In genomic region chr3:16072420-16073110, GRCh38 we compare ENCODE assay signal across 29 cellular contexts.
DNase-seq lines count a peak whose midpoint lies in the region; ATAC-seq, FAIRE-seq and TF ChIP-seq lines count a peak whose summit lies in the region.
"Had no signal": no experiment of that assay in that cellular context is flagged by ENCODE, and none has a peak within 500 bp of the region (broad histone marks: within the 10 kb centered on the region; RNA-seq: fewer than 3 reads in every experiment).

No MANE protein-coding gene starts in this region.

- DNase-seq in ELR (ENCODE audit: low read depth) (peak; percentile 84), PC-3 (peak; percentile 87), endothelial cell of umbilical vein (ENCODE audit: low read depth, low spot score) (no peak), left lung (no peak), GM19238 (ENCODE audit: insufficient read length, low spot score) (no peak), dedifferentiated amniotic fluid mesenchymal stem cell (ENCODE audit: extremely low spot score) (no peak)
- no peak for DNase-seq in activated CD4-positive, CD25-positive, alpha-beta regulatory T cell (lab: John Stamatoyannopoulos, UW)
- DNase-seq: activated CD4-positive, alpha-beta memory T cell treated with anti-CD3 and anti-CD28 coated beads, Interleukin-2, amount 10 ng/mL, durations not matched to agents 7 days and 5 days; activated CD8-positive, alpha-beta memory T cell treated with anti-CD3 and anti-CD28 coated beads, Interleukin-2, amount 50 U/mL, for 48 hours; activated naive CD4-positive, alpha-beta T cell treated with anti-CD3 and anti-CD28 coated beads, Interleukin-2, amount 10 ng/mL, durations not matched to agents 7 days and 5 days; adrenal gland; GDM1; glutamatergic neuron; islet precursor cell; midbrain; natural killer cell; NCI-H1092; NCI-H187; nucleus accumbens; sigmoid colon; stimulated activated CD4-positive, alpha-beta T cell treated with anti-CD3 and anti-CD28 coated beads, Interleukin-12 subunit alpha, Interleukin-12 subunit beta, amount 100 ng/mL, for 4 hours; stimulated activated CD4-positive, alpha-beta T cell treated with anti-CD3 and anti-CD28 coated beads, Interleukin-2, amount 100 ng/mL, for 48 hours; stomach; thyroid gland; uterus had no signal

- POLR2A ChIA-PET in PC-3 (lab: Charles Lee; ENCODE audit: unreplicated experiment) = no interaction called here
- POLR2A ChIA-PET in endothelial cell of umbilical vein (lab: Charles Lee) = no interaction called here

- H3K79me2 ChIP-seq in PC-3 (ENCODE audit: low read length) = no peaks in the 10 kb centered on the region
- no peaks in the 10 kb centered on the region for H3K79me2 ChIP-seq in endothelial cell of umbilical vein (ENCODE audit: control insufficient read depth, insufficient read depth, low read length)

- no peaks in the 10 kb centered on the region for H3K36me3 ChIP-seq in PC-3 (ENCODE audit: low read depth, low read length)
- no peaks in the 10 kb centered on the region for H3K36me3 ChIP-seq in endothelial cell of umbilical vein (ENCODE audit: control insufficient read depth in 2 of 2, extremely low read depth in 1 of 2, insufficient read depth in 2 of 2, low read length in 2 of 2)
- no peaks in the 10 kb centered on the region for H3K36me3 ChIP-seq in left lung
- H3K36me3 ChIP-seq: adrenal gland; BLaER1 treated with 17β-estradiol and CSF1 and Interleukin-3, amounts not matched to agents 10 nM and 100 nM; prostate gland; sigmoid colon; stomach; thyroid gland; uterus had no signal

- ATAC-seq in PC-3 (peak; percentile 59), left lung (peak; percentile 36)
- ATAC-seq: GM23338, natural killer cell, Right ventricle myocardium inferior had no signal

- CTCF ChIA-PET in PC-3 (lab: Charles Lee) = interaction anchor here (0.6 to 2.3 kb wide), 4 partner anchors 12 to 106 kb away, joined by 3 to 21 read pairs (median 8); no protein-coding TSS in a partner anchor
- CTCF ChIA-PET in endothelial cell of umbilical vein (lab: Charles Lee) = interaction anchor here (1.6 to 6.6 kb wide), 5 partner anchors 12 to 106 kb away, joined by 5 to 32 read pairs (median 8); no protein-coding TSS in a partner anchor

- no peaks in the 10 kb centered on the region for H3K9me3 ChIP-seq in PC-3 (ENCODE audit: low read length)
- peaks cover 3% of the 10 kb centered on the region for H3K9me3 ChIP-seq in endothelial cell of umbilical vein (replicated peaks; ENCODE audit: control insufficient read depth, insufficient read depth, low read length)
- peaks cover 0 to 6% of the 10 kb centered on the region in 2 donors for H3K9me3 ChIP-seq in left lung
- H3K9me3 ChIP-seq: adrenal gland, prostate gland, sigmoid colon, thyroid gland, uterus had no signal

- peak overlapping the region; percentile 40 for H3K9ac ChIP-seq in PC-3 (ENCODE audit: low read length)
- H3K9ac ChIP-seq in endothelial cell of umbilical vein (replicated peaks; ENCODE audit: extremely low read depth, insufficient read depth, low read length) = no peak overlapping the region
- H3K9ac ChIP-seq: BLaER1 treated with 17β-estradiol and CSF1 and Interleukin-3, amounts not matched to agents 10 nM and 100 nM had no signal

- no peaks in the 10 kb centered on the region for H3K27me3 ChIP-seq in PC-3 (ENCODE audit: low read length)
- no peaks in the 10 kb centered on the region for H3K27me3 ChIP-seq in endothelial cell of umbilical vein (ENCODE audit: control insufficient read depth in 2 of 2, insufficient read depth in 2 of 2, low read length in 2 of 2)
- no peaks in the 10 kb centered on the region for H3K27me3 ChIP-seq in left lung
- H3K27me3 ChIP-seq: adrenal gland; BLaER1 treated with 17β-estradiol and CSF1 and Interleukin-3, amounts not matched to agents 10 nM and 100 nM; sigmoid colon; stomach; thyroid gland; uterus had no signal

- peaks cover 19% of the 10 kb centered on the region for H3F3A ChIP-seq in PC-3 (ENCODE audit: low read length, unreplicated experiment)

- no peaks in the 10 kb centered on the region for H3K9me1 ChIP-seq in endothelial cell of umbilical vein (replicated peaks; ENCODE audit: control insufficient read depth, extremely low read depth, insufficient read depth, low read length)

- no peak overlapping the region for H3K4me3 ChIP-seq in PC-3 (ENCODE audit: low read length)
- no peak overlapping the region for H3K4me3 ChIP-seq in endothelial cell of umbilical vein (replicated peaks in 1 of 3; ENCODE audit: insufficient read depth in 1 of 3, low read depth in 1 of 3, low read length in 3 of 3)
- no peak overlapping the region for H3K4me3 ChIP-seq in left lung
- H3K4me3 ChIP-seq: adrenal gland; BLaER1 treated with 17β-estradiol and CSF1 and Interleukin-3, amounts not matched to agents 10 nM and 100 nM; GM23338; prostate gland; sigmoid colon; stomach; thyroid gland; uterus had no signal

- BruUV-seq in PC-3 (replicated peaks; lab: Mats Ljungman, UMichigan) (no TSS peak), endothelial cell of umbilical vein (replicated peaks; lab: Mats Ljungman, UMichigan) (no TSS peak)

- no peak for FAIRE-seq in endothelial cell of umbilical vein (lab: Jason Lieb, UNC)

- H3K27ac ChIP-seq in PC-3 (ENCODE audit: low read length) (peak overlapping the region; percentile 91), endothelial cell of umbilical vein (ENCODE audit: insufficient read depth, low read depth, low read length) (no peak overlapping the region), left lung (no peak overlapping the region)
- H3K27ac ChIP-seq: adrenal gland; BLaER1 treated with 17β-estradiol and CSF1 and Interleukin-3, amounts not matched to agents 10 nM and 100 nM; prostate gland; sigmoid colon; stomach; thyroid gland; uterus had no signal

- dilution Hi-C loops in endothelial cell of umbilical vein (cut with MboI; ENCODE audit: extremely low pct_ligation_motif_present, low sequenced_read_pairs) = loop anchor here (25.0 kb wide), 1 partner anchor 435 kb away; no protein-coding TSS in a partner anchor

- H3K4me2 ChIP-seq in PC-3 (ENCODE audit: low read length) (peak overlapping the region; percentile 55), endothelial cell of umbilical vein (ENCODE audit: insufficient read depth, low read length) (no peak overlapping the region)
- H3K4me2 ChIP-seq: BLaER1 treated with 17β-estradiol and CSF1 and Interleukin-3, amounts not matched to agents 10 nM and 100 nM; GM23338 had no signal

- H3K4me1 ChIP-seq in PC-3 (ENCODE audit: insufficient read depth, low read length) = peaks cover 72% of the 10 kb centered on the region
- H3K4me1 ChIP-seq in endothelial cell of umbilical vein (ENCODE audit: control insufficient read depth, extremely low read depth, insufficient read depth, low read length) = peaks cover 55% of the 10 kb centered on the region
- H3K4me1 ChIP-seq in left lung = peaks cover 0 to 6% of the 10 kb centered on the region in 2 donors
- H3K4me1 ChIP-seq: BLaER1 treated with 17β-estradiol and CSF1 and Interleukin-3, amounts not matched to agents 10 nM and 100 nM; prostate gland; uterus had no signal

- H2AFZ ChIP-seq in PC-3 (ENCODE audit: low read length) = no peak overlapping the region
- H2AFZ ChIP-seq in endothelial cell of umbilical vein (ENCODE audit: low read depth, low read length) = no peak overlapping the region
- H2AFZ ChIP-seq: GM23338 had no signal

- TF ChIP-seq POLR2A in endothelial cell of umbilical vein (IDR thresholded peaks at IDR 0.05; ENCODE audit: low read depth, low read length) = no peak

- H3K9me2 ChIP-seq in PC-3 (replicated peaks; ENCODE audit: low read length) = no peaks in the 10 kb centered on the region

- TF ChIP-seq CTCF in PC-3 (conservative IDR thresholded peaks at IDR 0.05; ENCODE audit: low read depth, low read length) (no peak), endothelial cell of umbilical vein (IDR thresholded peaks at IDR 0.05; ENCODE audit: extremely low read depth in 1 of 2, insufficient read depth in 1 of 2, low read depth in 1 of 2, low read length in 2 of 2) (no peak), left lung (IDR thresholded peaks at IDR 0.05) (no peak)

- intact Hi-C loops in PC-3 (cut with micrococcal nuclease) = loop anchor here (5.0 kb wide), 1 partner anchor 50 kb away; no protein-coding TSS in a partner anchor
- intact Hi-C loops in endothelial cell of umbilical vein (cut with micrococcal nuclease) = no loop called here
- intact Hi-C loops in left lung (cut with DNase I) = no loop called here

- no peaks in the 10 kb centered on the region for H4K20me1 ChIP-seq in PC-3 (ENCODE audit: low read length)
- no peaks in the 10 kb centered on the region for H4K20me1 ChIP-seq in endothelial cell of umbilical vein (replicated peaks; ENCODE audit: control insufficient read depth, extremely low read depth, insufficient read depth, low read length)
- H4K20me1 ChIP-seq: BLaER1 treated with 17β-estradiol and CSF1 and Interleukin-3, amounts not matched to agents 10 nM and 100 nM had no signal

TF ChIP-seq in endothelial cell of umbilical vein, 7 proteins besides CTCF, POLR2A, EP300 and RAD21:
- TF ChIP-seq POLR2AphosphoS5 (IDR thresholded peaks at IDR 0.05; ENCODE audit: insufficient read depth, low read depth, low read length) (no peak), FOS (IDR thresholded peaks at IDR 0.05; ENCODE audit: borderline replicate concordance, insufficient read depth, low read length) (peak; percentile 73)

Comparison
In these comparisons a context has a peak if more than half of its experiments do, and no peak if none do; other contexts are left out.
1. DNase-seq: peak in ELR (single experiment) and PC-3 (single experiment); none in endothelial cell of umbilical vein (single experiment), left lung (0 of 2), activated CD4-positive, CD25-positive, alpha-beta regulatory T cell (0 of 4), GM19238 (single experiment) and dedifferentiated amniotic fluid mesenchymal stem cell (single experiment).